In genomic region chr6:135236319-135236718, GRCh38 we compare ENCODE assay signal across 21 cellular contexts. TPM values are rescaled to one million over a fixed set of nuclear protein-coding genes. Genes with fewer than 3 reads are reported as not detected.
DNase-seq lines count a peak whose midpoint lies in the region; ATAC-seq, FAIRE-seq and TF ChIP-seq lines count a peak whose summit lies in the region.
"Had no signal": no experiment of that assay in that cellular context is flagged by ENCODE, and none has a peak within 500 bp of the region (broad histone marks: within the 10 kb centered on the region; RNA-seq: fewer than 3 reads in every experiment).

No MANE protein-coding gene starts in this region.

- peak overlapping the region; percentile 48 for H3K27ac Mint-ChIP-seq in activated naive CD4-positive, alpha-beta T cell treated with anti-CD3 and anti-CD28 coated beads, Interleukin-2, amount 50 U/mL, for 24 hours
- H3K27ac Mint-ChIP-seq: H9 had no signal

- no peak for ATAC-seq in K562

- H3K27me3 Mint-ChIP-seq in activated naive CD4-positive, alpha-beta T cell treated with anti-CD3 and anti-CD28 coated beads, Interleukin-2, amount 50 U/mL, for 24 hours = no peaks in the 10 kb centered on the region

- H3K4me1 Mint-ChIP-seq in activated naive CD4-positive, alpha-beta T cell treated with anti-CD3 and anti-CD28 coated beads, Interleukin-2, amount 50 U/mL, for 24 hours = peaks cover 6% of the 10 kb centered on the region

- BruUV-seq in K562 (replicated peaks; lab: Mats Ljungman, UMichigan) = no TSS peak

- H3K79me2 ChIP-seq in K562 (ENCODE audit: control insufficient read depth, insufficient read depth, low read length) = no peaks in the 10 kb centered on the region

- H3K4me3 ChIP-seq in K562 = no peak overlapping the region
- H3K4me3 ChIP-seq: PC-9 had no signal

- H3K9me1 ChIP-seq in K562 (ENCODE audit: control insufficient read depth, insufficient read depth, low read length) = no peaks in the 10 kb centered on the region

- H3K4me1 ChIP-seq in K562 (replicated peaks in 1 of 2; ENCODE audit: control insufficient read depth in 2 of 2, insufficient read depth in 2 of 2, low read length in 2 of 2) = peaks cover 13 to 34% of the 10 kb centered on the region in 2 experiments; a peak in 4 of 5 replicates

- H3K27ac ChIP-seq in KOPT-K1 (ENCODE audit: low read depth, low read length, poor library complexity, severe bottlenecking) = peak overlapping the region; percentile 85
- H3K27ac ChIP-seq in K562 (ENCODE audit: extremely low read depth, low read depth, low read length) = no peak overlapping the region
- H3K27ac ChIP-seq: PC-9, RWPE1 had no signal

- intact Hi-C loops in K562 (cut with micrococcal nuclease) = no loop called here

- WGBS in K562 (ENCODE audit: insufficient coverage, low coverage, missing lambda C conversion rate) = 17% methylated on average over 1 of the region's 1 CpG

- no peak for TF ChIP-seq CTCF in K562 (IDR thresholded peaks at IDR 0.05 in 2 of 3, conservative IDR thresholded peaks at IDR 0.05 in 1 of 3; ENCODE audit: insufficient read depth in 2 of 3, low read depth in 1 of 3, low read length in 3 of 3)

- in situ Hi-C loops in K562 (cut with MboI) = no loop called here

- no peaks in the 10 kb centered on the region for H3K27me3 ChIP-seq in K562 (ENCODE audit: control insufficient read depth in 2 of 2, insufficient read depth in 2 of 2, low read length in 2 of 2)

- no peak for TF ChIP-seq EP300 in K562 (IDR thresholded peaks at IDR 0.05; ENCODE audit: low read length)

- H3K36me3 ChIP-seq in KOPT-K1 (ENCODE audit: insufficient read depth, low read length) (peaks cover 24% of the 10 kb centered on the region; the same call in 1 of the 2 replicates), K562 (ENCODE audit: control insufficient read depth, insufficient read depth, low read length) (no peaks in the 10 kb centered on the region)

- no peak for FAIRE-seq in K562 (lab: Jason Lieb, UNC)

- no peak for DNase-seq in activated naive CD4-positive, alpha-beta T cell (lab: John Stamatoyannopoulos, UW)
- DNase-seq in K562 (ENCODE audit: extremely low read depth in 1 of 4, low spot score in 3 of 4) (no peak), medulla oblongata (ENCODE audit: extremely low spot score) (no peak), Ammon's horn (ENCODE audit: low spot score) (no peak), NK-92 (lab: John Stamatoyannopoulos, UW; ENCODE audit: unreplicated experiment) (no peak)
- DNase-seq: AML-193, H9, NCI-H1048, NCI-H1417 treated with DMSO at 0.1 percent for 48 hours, NCI-H187, NCI-H446 treated with DMSO at 0.1 percent for 48 hours, NCI-H526 treated with DMSO at 0.1 percent for 48 hours, PC-9, SHP77 treated with DMSO at 0.1 percent for 48 hours, SK-N-SH had no signal

- no peak for TF ChIP-seq RAD21 in K562 (CRISPR knock-in tag; conservative IDR thresholded peaks at IDR 0.05 in 1 of 2, IDR thresholded peaks at IDR 0.05 in 1 of 2)

- H3K9ac ChIP-seq in K562 (ENCODE audit: insufficient read depth in 1 of 2, low read depth in 2 of 2, low read length in 2 of 2) = no peak overlapping the region
- H3K9ac ChIP-seq: KMS-11, SK-N-SH had no signal

- H2AFZ ChIP-seq in K562 (ENCODE audit: low read depth, low read length) = peak overlapping the region; percentile 84; the same call in 1 of the 2 replicates
- H2AFZ ChIP-seq: PC-9 had no signal

- H3K9me3 ChIP-seq in KOPT-K1 (ENCODE audit: insufficient read depth, low read length, poor library complexity, severe bottlenecking) = no peaks in the 10 kb centered on the region
- H3K9me3 ChIP-seq in K562 (replicated peaks; ENCODE audit: control insufficient read depth, insufficient read depth, low read depth, low read length) = no peaks in the 10 kb centered on the region
- H3K9me3 ChIP-seq: SK-N-SH had no signal

- H3K9me3 Mint-ChIP-seq in activated naive CD4-positive, alpha-beta T cell treated with anti-CD3 and anti-CD28 coated beads, Interleukin-2, amount 50 U/mL, for 24 hours = no peaks in the 10 kb centered on the region

- no peak overlapping the region for H3K4me2 ChIP-seq in K562 (ENCODE audit: insufficient read depth, low read length)
- H3K4me2 ChIP-seq: KMS-11, PC-9, SK-N-SH had no signal

- no peak overlapping the region for H3K4me3 Mint-ChIP-seq in activated naive CD4-positive, alpha-beta T cell treated with anti-CD3 and anti-CD28 coated beads, Interleukin-2, amount 50 U/mL, for 24 hours
- H3K4me3 Mint-ChIP-seq: CD14-positive monocyte, H9 had no signal

- POLR2A ChIA-PET in K562 (lab: Yijun Ruan, JAX) = interaction anchor here (0.6 kb wide), 1 partner anchor 85 kb away, joined by 3 read pairs; no protein-coding TSS in a partner anchor

- H3K36me3 Mint-ChIP-seq in activated naive CD4-positive, alpha-beta T cell treated with anti-CD3 and anti-CD28 coated beads, Interleukin-2, amount 50 U/mL, for 24 hours = no peaks in the 10 kb centered on the region
- H3K36me3 Mint-ChIP-seq: CD14-positive monocyte had no signal

- no peaks in the 10 kb centered on the region for H4K20me1 ChIP-seq in K562 (replicated peaks; ENCODE audit: control insufficient read depth, insufficient read depth, low read length)

- no peak for TF ChIP-seq POLR2A in K562 (conservative IDR thresholded peaks at IDR 0.05)

- CTCF ChIA-PET in K562 (lab: Yijun Ruan, JAX; ENCODE audit: low intra/inter-chr PET ratio) = no interaction called here

TF ChIP-seq in K562, 482 proteins besides CTCF, POLR2A, EP300 and RAD21 (continues in another document):
- TF ChIP-seq PKNOX1 (IDR thresholded peaks at IDR 0.05) (peak; percentile 94), RBM14 (IDR thresholded peaks at IDR 0.05; ENCODE audit: borderline replicate concordance, insufficient read depth, low read depth, low read length) (no peak), PCBP2 (IDR thresholded peaks at IDR 0.05; ENCODE audit: low read depth, low read length, poor library complexity, severe bottlenecking) (peak; percentile 44), SMARCA4 (IDR thresholded peaks at IDR 0.05) (0 out of 2 replicates have a peak, but pooled peaks have one; percentile 42), EHMT2 (IDR thresholded peaks at IDR 0.05) (0 out of 2 replicates have a peak, but pooled peaks have one; percentile 34), ZNF512 (tag; IDR thresholded peaks at IDR 0.05) (peak; percentile 89)

RNA-seq across cellular contexts. Expression of gene MYB, which starts 55.2 kb away (rescaled TPM):
- 136 and 323 TPM in 2 replicates for total RNA-seq in K562 (2011; cell fraction: chromatin; rRNA removed; ENCODE audit: low replicate concordance)
- total RNA-seq in K562 (2011; cell fraction: nucleolus; rRNA removed) = 63.7 and 97.6 TPM in 2 replicates
- total RNA-seq in K562 (2011; cell fraction: nucleoplasm; rRNA removed) = 152 and 301 TPM in 2 replicates
- total RNA-seq in K562 (2014; rRNA removed) (116 and 117 TPM in 2 replicates), K562 (2014; rRNA removed; fragmentation: Illumina TruSeq; extraction: Trizol) (149 and 170 TPM in 2 replicates), K562 (2015; rRNA removed; fragmentation: Illumina TruSeq; extraction: Trizol) (215 and 218 TPM in 2 replicates), K562 (2021) (140 and 142 TPM in 2 replicates)
- polyA plus RNA-seq in K562 (2011; rRNA removed) (82.6 and 94.1 TPM in 2 replicates), K562 (2014; fragmentation: Illumina TruSeq; extraction: Trizol) (133 and 185 TPM in 2 replicates), K562 (2014; fragmentation: Nextera tagmentation; extraction: Ambion mirVana) (10 to 100 TPM; 35.8 to 44.1 TPM), K562 (2014; rRNA removed) (153 and 155 TPM in 2 replicates)
- 49.6 and 73.2 TPM in 2 replicates for polyA plus RNA-seq in K562 (2011; cell fraction: cytosol; rRNA removed)
- 131 and 141 TPM in 2 replicates for polyA plus RNA-seq in K562 (2011; cell fraction: nucleus; rRNA removed)
- 106 and 145 TPM in 2 replicates for polyA plus RNA-seq in K562 (2012)
- 153 and 187 TPM in 2 replicates for polyA minus RNA-seq in K562 (2011; rRNA and poly(A)+ RNA removed)
- 73.2 and 75.5 TPM in 2 replicates for polyA minus RNA-seq in K562 (2011; cell fraction: cytosol; rRNA and poly(A)+ RNA removed)
- polyA minus RNA-seq in K562 (2011; cell fraction: nucleus; rRNA and poly(A)+ RNA removed) = 136 and 220 TPM in 2 replicates
- total RNA-seq: MCF 10A had no signal
